ENCODE assay signal across 10 cellular contexts in genomic region chr14:77045570-77045890, GRCh38. TPM values are rescaled to one million over a fixed set of nuclear protein-coding genes. Genes with fewer than 3 reads are reported as not detected.
DNase-seq lines count a peak whose midpoint lies in the region; TF ChIP-seq lines count a peak whose summit lies in the region.
"Had no signal": no experiment of that assay in that cellular context is flagged by ENCODE, and none has a peak within 500 bp of the region (broad histone marks: within the 10 kb centered on the region; RNA-seq: fewer than 3 reads in every experiment).

No MANE protein-coding gene starts in this region.

- TF ChIP-seq CTCF in PC-9 (conservative IDR thresholded peaks at IDR 0.05) (no peak), tibial nerve (IDR thresholded peaks at IDR 0.05) (no peak)

- peaks cover 75% of the 10 kb centered on the region for H3F3A ChIP-seq in PC-9 (ENCODE audit: insufficient read depth, low read depth)

- CTCF ChIA-PET in PC-9 (lab: Charles Lee), result interaction anchor here (0.6 to 2.6 kb wide), 7 partner anchors 15 to 817 kb away, joined by 3 to 6 read pairs (median 5); no protein-coding TSS in a partner anchor

- H3K79me2 ChIP-seq in PC-9 (ENCODE audit: low read depth), result no peaks in the 10 kb centered on the region

- H3K4me2 ChIP-seq in PC-9, result peak overlapping the region; percentile 66

- H3K36me3 ChIP-seq in PC-9 (ENCODE audit: low read depth), result no peaks in the 10 kb centered on the region
- H3K36me3 ChIP-seq in mucosa of rectum (ENCODE audit: control insufficient read depth in 2 of 2, insufficient read depth in 2 of 2, low read length in 2 of 2), result no peaks in the 10 kb centered on the region
- no peaks in the 10 kb centered on the region for H3K36me3 ChIP-seq in tibial nerve

- BruUV-seq in PC-9 (replicated peaks; lab: Mats Ljungman, UMichigan), result no TSS peak

- DNase-seq in PC-9, result peak; percentile 91
- DNase-seq in epithelial cell of prostate (ENCODE audit: low read depth, low spot score), result no peak
- no peak for DNase-seq in tibial nerve (ENCODE audit: low spot score in 2 of 2)
- no peak for DNase-seq in activated CD8-positive, alpha-beta memory T cell treated with anti-CD3 and anti-CD28 coated beads, Interleukin-2, amount 50 U/mL, for 4 hours
- no peak for DNase-seq in foreskin melanocyte
- no peak for DNase-seq in NCI-H1092 (lab: John Stamatoyannopoulos, UW)
- no peak for DNase-seq in NCI-H2227 treated with DMSO at 0.1 percent for 48 hours (lab: John Stamatoyannopoulos, UW)
- DNase-seq: central memory CD4-positive, alpha-beta T cell; T-helper 1 cell had no signal

- H3K9me2 ChIP-seq in PC-9 (ENCODE audit: insufficient read depth), result no peaks in the 10 kb centered on the region

- H3K9me3 ChIP-seq in PC-9 (ENCODE audit: insufficient read depth, low read depth), result 0 out of 2 replicates have a peak, but pooled peaks cover 5% of the 10 kb centered on the region
- H3K9me3 ChIP-seq in mucosa of rectum (ENCODE audit: control insufficient read depth in 2 of 2, low read length in 2 of 2), result no peaks in the 10 kb centered on the region
- no peaks in the 10 kb centered on the region for H3K9me3 ChIP-seq in tibial nerve

- no peaks in the 10 kb centered on the region for H4K20me1 ChIP-seq in PC-9 (ENCODE audit: insufficient read depth)

- POLR2A ChIA-PET in PC-9 (lab: Charles Lee; ENCODE audit: unreplicated experiment), result interaction anchor here (0.6 to 1.6 kb wide), 7 partner anchors 9 to 547 kb away, joined by 4 to 26 read pairs (median 6); partner anchors contain the start of genes GSTZ1 and POMT2

- TF ChIP-seq EP300 in tibial nerve (IDR thresholded peaks at IDR 0.05), result no peak

- H3K4me1 ChIP-seq in PC-9 (replicated peaks; ENCODE audit: insufficient read depth) (peaks cover 71% of the 10 kb centered on the region), mucosa of rectum (ENCODE audit: control insufficient read depth in 2 of 2, insufficient read depth in 2 of 2, low read length in 2 of 2) (peaks cover 57 to 58% of the 10 kb centered on the region in 2 donors), tibial nerve (peaks cover 3 to 77% (median 64%) of the 10 kb centered on the region in 4 donors)

- TF ChIP-seq POLR2A in tibial nerve (IDR thresholded peaks at IDR 0.05), result no peak

- H3K4me3 ChIP-seq in PC-9 (peak overlapping the region; percentile 3; the same call in 1 of the 2 replicates), mucosa of rectum (ENCODE audit: low read length in 2 of 2) (no peak overlapping the region), tibial nerve (no peak overlapping the region)

- peak overlapping the region; percentile 82 for H3K27ac ChIP-seq in PC-9
- H3K27ac ChIP-seq in epithelial cell of prostate, result peak overlapping the region; percentile 84
- peak overlapping the region; percentile 88 to 95 for H3K27ac ChIP-seq in mucosa of rectum (ENCODE audit: low read depth in 2 of 2, low read length in 2 of 2)
- peak overlapping the region; percentile 60 to 99 (median 90) for H3K27ac ChIP-seq in tibial nerve

- H3K27me3 ChIP-seq in PC-9 (ENCODE audit: insufficient read depth, low read depth) (no peaks in the 10 kb centered on the region), mucosa of rectum (ENCODE audit: control insufficient read depth in 2 of 2, insufficient read depth in 2 of 2, low read length in 2 of 2) (no peaks in the 10 kb centered on the region), tibial nerve (no peaks in the 10 kb centered on the region)

- H2AFZ ChIP-seq in PC-9, result no peak overlapping the region

- intact Hi-C loops in PC-9 (cut with micrococcal nuclease; ENCODE audit: unreplicated experiment), result loop anchor here (1.0 kb wide), 4 partner anchors 17 to 131 kb away; partner anchors contain the start of gene IRF2BPL

- H3K9ac ChIP-seq in mucosa of rectum (ENCODE audit: low read depth in 1 of 2, low read length in 2 of 2), result no peak overlapping the region

- 31 to 41% methylated on average over 3 of the region's 3 CpGs for WGBS in tibial nerve, 2 donors

RNA-seq across cellular contexts. Expression of gene IRF2BPL, which starts 17.0 kb away (rescaled TPM):
- 74.6 and 84.5 TPM in 2 replicates for total RNA-seq in PC-9 (2021)
- 10 to 100 TPM; 52.4 to 69.2 (median 60.7) TPM for total RNA-seq in tibial nerve

RNA-seq across cellular contexts. Expression of gene CIPC, which starts 52.5 kb away (rescaled TPM):
- total RNA-seq in PC-9 (2021), result 54.7 and 66.3 TPM in 2 replicates
- total RNA-seq in tibial nerve, result 10 to 100 TPM; 38.1 to 76.7 (median 41.5) TPM

Comparison
In these comparisons a context has a peak if more than half of its experiments do, and no peak if none do; other contexts are left out.
1. DNase-seq: peak in PC-9 (2 of 2); none in epithelial cell of prostate (single experiment), tibial nerve (0 of 2), activated CD8-positive, alpha-beta memory T cell treated with anti-CD3 and anti-CD28 coated beads, Interleukin-2, amount 50 U/mL, for 4 hours (single experiment), foreskin melanocyte (single experiment), NCI-H1092 (single experiment) and NCI-H2227 treated with DMSO at 0.1 percent for 48 hours (single experiment).
2. Peak in every context shown above with its lines, with median percentiles within 50 percentile points of each other: H3K27ac ChIP-seq.